In the genomic region with DNA sequence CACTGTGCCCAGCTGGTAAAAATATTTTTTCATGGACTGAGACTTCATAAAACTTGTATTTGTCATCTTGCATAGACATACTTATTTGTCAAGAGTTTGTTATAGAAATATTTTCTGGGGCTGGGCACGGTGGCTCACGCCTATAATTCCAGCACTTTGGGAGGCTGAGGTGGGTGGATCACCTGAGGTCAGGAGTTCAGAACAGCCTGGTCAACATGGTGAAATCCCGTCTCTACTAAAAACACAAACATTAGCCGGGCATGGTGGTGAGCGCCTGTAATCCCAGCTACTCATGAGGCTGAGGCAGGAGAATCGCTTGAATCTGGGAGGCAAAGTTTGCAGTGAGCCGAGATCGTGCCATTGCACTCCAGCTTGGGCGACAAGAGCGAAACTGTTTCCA, we compare ENCODE assay signal across 7 cellular contexts. TPM values are rescaled to one million over a fixed set of nuclear protein-coding genes. Genes with fewer than 3 reads are reported as not detected.
DNase-seq lines count a peak whose midpoint lies in the region; ATAC-seq, FAIRE-seq and TF ChIP-seq lines count a peak whose summit lies in the region.
"Not testable (repeated sequence)": the region's sequence is repeated elsewhere in the genome, so short reads cannot be mapped to it uniquely, and the experiment has no call there.
"Had no signal": no experiment of that assay in that cellular context is flagged by ENCODE, and none has a peak within 500 bp of the region (broad histone marks: within the 10 kb centered on the region; RNA-seq: fewer than 3 reads in every experiment).

No MANE protein-coding gene starts in this region.

- TF ChIP-seq POLR2A in K562 (conservative IDR thresholded peaks at IDR 0.05), result not testable (repeated sequence)

- H3K9ac ChIP-seq in K562 (ENCODE audit: insufficient read depth in 1 of 2, low read depth in 2 of 2, low read length in 2 of 2); liver (ENCODE audit: low read depth in 1 of 2, low read length in 2 of 2): not testable (repeated sequence)

- H3K4me2 ChIP-seq in K562 (ENCODE audit: insufficient read depth, low read length), result not testable (repeated sequence)

- H3K9me3 Mint-ChIP-seq in CD4-positive, alpha-beta T cell; natural killer cell treated with Interleukin-12 subunit alpha and Interleukin-12 subunit beta and Interleukin-15 and Interleukin-18, amount 100 ng/mL, for 72 hours; stimulated activated effector memory CD8-positive, alpha-beta T cell treated with anti-CD3 and anti-CD28 coated beads, Interleukin-12 subunit alpha, Interleukin-12 subunit beta, amount 100 ng/mL, for 72 hours: not testable (repeated sequence)

- TF ChIP-seq EP300 in K562 (IDR thresholded peaks at IDR 0.05; ENCODE audit: low read length), result not testable (repeated sequence)

- H3K9me3 ChIP-seq in CD4-positive, alpha-beta T cell (ENCODE audit: control insufficient read depth, low read length); K562 (replicated peaks; ENCODE audit: control insufficient read depth, insufficient read depth, low read depth, low read length); liver (ENCODE audit: control insufficient read depth in 4 of 4, low read length in 3 of 4): not testable (repeated sequence)

- not testable (repeated sequence) for FAIRE-seq in K562 (lab: Jason Lieb, UNC)

- H2AFZ ChIP-seq in K562 (ENCODE audit: low read depth, low read length), result not testable (repeated sequence)

- peaks cover 19% of the 10 kb centered on the region; the same call in 1 of the 3 replicates for H3K36me3 ChIP-seq in K562 (ENCODE audit: control insufficient read depth, insufficient read depth, low read length)
- H3K36me3 ChIP-seq in liver (ENCODE audit: control insufficient read depth in 4 of 4, insufficient read depth in 3 of 4, low read depth in 1 of 4, low read length in 3 of 4), result not testable (repeated sequence)

- not testable (repeated sequence) for H3K27me3 Mint-ChIP-seq in CD4-positive, alpha-beta T cell; natural killer cell treated with Interleukin-12 subunit alpha and Interleukin-12 subunit beta and Interleukin-15 and Interleukin-18, amount 100 ng/mL, for 72 hours

- DNase-seq in CD4-positive, alpha-beta T cell; K562 (ENCODE audit: extremely low read depth in 1 of 4, low spot score in 3 of 4); natural killer cell treated with Interleukin-12 subunit alpha and Interleukin-12 subunit beta and Interleukin-15 and Interleukin-18, amount 100 ng/mL, for 72 hours (ENCODE audit: low spot score); stimulated activated effector memory CD8-positive, alpha-beta T cell treated with anti-CD3 and anti-CD28 coated beads, Interleukin-12 subunit alpha, Interleukin-12 subunit beta, amount 100 ng/mL, for 72 hours (ENCODE audit: low spot score in 2 of 2): not testable (repeated sequence)

- not testable (repeated sequence) for TF ChIP-seq RAD21 in K562 (CRISPR knock-in tag; conservative IDR thresholded peaks at IDR 0.05 in 1 of 2, IDR thresholded peaks at IDR 0.05 in 1 of 2); liver (IDR thresholded peaks at IDR 0.05)

- H3K4me3 ChIP-seq in K562; liver (ENCODE audit: low read depth in 1 of 3, low read length in 3 of 3): not testable (repeated sequence)

- 85% methylated on average over 10 of the region's 10 CpGs for WGBS in K562 (ENCODE audit: insufficient coverage, low coverage, missing lambda C conversion rate)
- 49% methylated on average over 10 of the region's 10 CpGs for WGBS in liver

- not testable (repeated sequence) for H3K27me3 ChIP-seq in CD4-positive, alpha-beta T cell (ENCODE audit: control insufficient read depth, insufficient read depth, low read length); K562 (ENCODE audit: control insufficient read depth in 2 of 2, insufficient read depth in 2 of 2, low read length in 2 of 2); liver (ENCODE audit: control insufficient read depth in 4 of 4, insufficient read depth in 4 of 4, low read length in 3 of 4)

- CTCF ChIA-PET in CD4-positive, alpha-beta T cell (lab: Charles Lee), result interaction anchor here (1.9 to 4.9 kb wide), 2 partner anchors 9 to 13 kb away, joined by 5 to 27 read pairs; a partner anchor contains a TSS
- CTCF ChIA-PET in K562 (lab: Yijun Ruan, JAX; ENCODE audit: low intra/inter-chr PET ratio), result not testable (repeated sequence)

- intact Hi-C loops in CD4-positive, alpha-beta T cell (cut with DNase I, micrococcal nuclease); K562 (cut with micrococcal nuclease): not testable (repeated sequence)

- not testable (repeated sequence) for ATAC-seq in CD4-positive, alpha-beta T cell (ENCODE audit: poor library complexity); K562; natural killer cell treated with Interleukin-12 subunit alpha and Interleukin-12 subunit beta and Interleukin-15 and Interleukin-18, amount 100 ng/mL, for 72 hours; stimulated activated effector memory CD8-positive, alpha-beta T cell treated with anti-CD3 and anti-CD28 coated beads, Interleukin-12 subunit alpha, Interleukin-12 subunit beta, amount 100 ng/mL, for 72 hours

- H3K27ac ChIP-seq in CD4-positive, alpha-beta T cell (ENCODE audit: low read depth, low read length); K562 (ENCODE audit: extremely low read depth, low read depth, low read length): not testable (repeated sequence)
- H3K27ac ChIP-seq in VCaP (peak overlapping the region; percentile 83; the same call in 1 of the 2 replicates), liver (ENCODE audit: low read depth in 1 of 2, low read length in 2 of 2) (peak overlapping the region; percentile 41 to 67)

- POLR2A ChIA-PET in CD4-positive, alpha-beta T cell (lab: Charles Lee), result not testable (repeated sequence)
- POLR2A ChIA-PET in K562 (lab: Yijun Ruan, JAX), result interaction anchor here (1.2 to 6.3 kb wide), 5 partner anchors 12 to 156 kb away, joined by 3 to 58 read pairs (median 18); a partner anchor contains a TSS

- H3K9me1 ChIP-seq in K562 (ENCODE audit: control insufficient read depth, insufficient read depth, low read length), result not testable (repeated sequence)

- peaks cover 43% of the 10 kb centered on the region for H3K4me1 Mint-ChIP-seq in CD4-positive, alpha-beta T cell (ENCODE audit: low read depth)
- H3K4me1 Mint-ChIP-seq in natural killer cell treated with Interleukin-12 subunit alpha and Interleukin-12 subunit beta and Interleukin-15 and Interleukin-18, amount 100 ng/mL, for 72 hours (ENCODE audit: low read depth in 2 of 2), result peaks cover 23 to 45% of the 10 kb centered on the region in 2 donors
- peaks cover 39% of the 10 kb centered on the region for H3K4me1 Mint-ChIP-seq in stimulated activated effector memory CD8-positive, alpha-beta T cell treated with anti-CD3 and anti-CD28 coated beads, Interleukin-12 subunit alpha, Interleukin-12 subunit beta, amount 100 ng/mL, for 72 hours

- BruUV-seq in K562 (replicated peaks; lab: Mats Ljungman, UMichigan), result not testable (repeated sequence)

- peaks cover 22% of the 10 kb centered on the region for H3K36me3 Mint-ChIP-seq in CD4-positive, alpha-beta T cell (ENCODE audit: low read depth)
- not testable (repeated sequence) for H3K36me3 Mint-ChIP-seq in natural killer cell treated with Interleukin-12 subunit alpha and Interleukin-12 subunit beta and Interleukin-15 and Interleukin-18, amount 100 ng/mL, for 72 hours
- peaks cover 51% of the 10 kb centered on the region for H3K36me3 Mint-ChIP-seq in stimulated activated effector memory CD8-positive, alpha-beta T cell treated with anti-CD3 and anti-CD28 coated beads, Interleukin-12 subunit alpha, Interleukin-12 subunit beta, amount 100 ng/mL, for 72 hours

- H3K4me1 ChIP-seq in K562 (replicated peaks in 1 of 2; ENCODE audit: control insufficient read depth in 2 of 2, insufficient read depth in 2 of 2, low read length in 2 of 2) (peaks cover 24 to 35% of the 10 kb centered on the region in 2 experiments), liver (ENCODE audit: control insufficient read depth in 4 of 4, insufficient read depth in 4 of 4, low read length in 3 of 4) (peaks cover 5 to 15% (median 10%) of the 10 kb centered on the region in 4 donors)

- H3K4me3 Mint-ChIP-seq in CD4-positive, alpha-beta T cell, result peak overlapping the region; percentile 11
- not testable (repeated sequence) for H3K4me3 Mint-ChIP-seq in natural killer cell treated with Interleukin-12 subunit alpha and Interleukin-12 subunit beta and Interleukin-15 and Interleukin-18, amount 100 ng/mL, for 72 hours; stimulated activated effector memory CD8-positive, alpha-beta T cell treated with anti-CD3 and anti-CD28 coated beads, Interleukin-12 subunit alpha, Interleukin-12 subunit beta, amount 100 ng/mL, for 72 hours

- not testable (repeated sequence) for H4K20me1 ChIP-seq in K562 (replicated peaks; ENCODE audit: control insufficient read depth, insufficient read depth, low read length)

- not testable (repeated sequence) for H3K27ac Mint-ChIP-seq in CD4-positive, alpha-beta T cell
- H3K27ac Mint-ChIP-seq in natural killer cell treated with Interleukin-12 subunit alpha and Interleukin-12 subunit beta and Interleukin-15 and Interleukin-18, amount 100 ng/mL, for 72 hours, result peak overlapping the region; percentile 31 to 99
- H3K27ac Mint-ChIP-seq in stimulated activated effector memory CD8-positive, alpha-beta T cell treated with anti-CD3 and anti-CD28 coated beads, Interleukin-12 subunit alpha, Interleukin-12 subunit beta, amount 100 ng/mL, for 72 hours, result peak overlapping the region; percentile 29

- in situ Hi-C loops in K562 (cut with MboI), result not testable (repeated sequence)

- not testable (repeated sequence) for TF ChIP-seq CTCF in CD4-positive, alpha-beta T cell (IDR thresholded peaks at IDR 0.05); VCaP (conservative IDR thresholded peaks at IDR 0.05); K562 (IDR thresholded peaks at IDR 0.05 in 2 of 3, conservative IDR thresholded peaks at IDR 0.05 in 1 of 3; ENCODE audit: insufficient read depth in 2 of 3, low read depth in 1 of 3, low read length in 3 of 3); liver (IDR thresholded peaks at IDR 0.05; ENCODE audit: low read depth, low read length, missing input control)

- H3K79me2 ChIP-seq in K562 (ENCODE audit: control insufficient read depth, insufficient read depth, low read length), result peaks cover 36% of the 10 kb centered on the region

RNA-seq across cellular contexts. Expression of a gene that starts 1.8 kb away (rescaled TPM):
- 10 to 100 TPM; 12.6 to 13.7 TPM for total RNA-seq in CD4-positive, alpha-beta T cell
- total RNA-seq in K562 (2011; cell fraction: chromatin; rRNA removed; ENCODE audit: low replicate concordance), result 30.0 and 54.3 TPM in 2 replicates
- total RNA-seq in K562 (2011; cell fraction: nucleolus; rRNA removed), result 63.9 and 68.4 TPM in 2 replicates
- 72.4 and 107 TPM in 2 replicates for total RNA-seq in K562 (2011; cell fraction: nucleoplasm; rRNA removed)
- total RNA-seq in K562 (2014; rRNA removed) (163 and 271 TPM in 2 replicates), K562 (2014; rRNA removed; fragmentation: Illumina TruSeq; extraction: Trizol) (244 and 250 TPM in 2 replicates), K562 (2015; rRNA removed; fragmentation: Illumina TruSeq; extraction: Trizol) (195 and 196 TPM in 2 replicates), K562 (2021) (223 and 232 TPM in 2 replicates), liver (10 to 100 TPM in 1 of 2 donors, 1 to 10 TPM in 1; 7.3 to 18.7 TPM)
- polyA plus RNA-seq in K562 (2011; rRNA removed) (154 and 184 TPM in 2 replicates), K562 (2014; fragmentation: Illumina TruSeq; extraction: Trizol) (223 and 256 TPM in 2 replicates), K562 (2014; fragmentation: Nextera tagmentation; extraction: Ambion mirVana) (100 to 1,000 TPM; 405 to 407 TPM), K562 (2014; rRNA removed) (159 and 218 TPM in 2 replicates), liver (10 to 100 TPM; 14.5 to 16.4 TPM)
- polyA plus RNA-seq in K562 (2011; cell fraction: cytosol; rRNA removed), result 318 and 368 TPM in 2 replicates
- 114 and 133 TPM in 2 replicates for polyA plus RNA-seq in K562 (2011; cell fraction: nucleus; rRNA removed)
- 208 and 220 TPM in 2 replicates for polyA plus RNA-seq in K562 (2012)
- polyA minus RNA-seq in K562 (2011; rRNA and poly(A)+ RNA removed), result 135 and 188 TPM in 2 replicates
- polyA minus RNA-seq in K562 (2011; cell fraction: cytosol; rRNA and poly(A)+ RNA removed), result 127 and 129 TPM in 2 replicates
- polyA minus RNA-seq in K562 (2011; cell fraction: nucleus; rRNA and poly(A)+ RNA removed), result 13.7 and 23.7 TPM in 2 replicates
- 100 to 1,000 TPM in 1 of 2 donors, 10 to 100 TPM in 1; 94.6 to 113 TPM for total RNA-seq in natural killer cell treated with Interleukin-12 subunit alpha and Interleukin-12 subunit beta and Interleukin-15 and Interleukin-18, amount 100 ng/mL, for 72 hours

RNA-seq across cellular contexts. Expression of a gene that starts 6.5 kb away (rescaled TPM):
- total RNA-seq in CD4-positive, alpha-beta T cell, result 1 to 10 TPM; 1.7 to 1.8 TPM
- 0.97 and 1.8 TPM in 2 replicates for total RNA-seq in K562 (2011; cell fraction: chromatin; rRNA removed; ENCODE audit: low replicate concordance)
- 0.67 and 0.79 TPM in 2 replicates for total RNA-seq in K562 (2011; cell fraction: nucleolus; rRNA removed)
- 0.88 and 0.92 TPM in 2 replicates for total RNA-seq in K562 (2011; cell fraction: nucleoplasm; rRNA removed)
- total RNA-seq in K562 (2014; rRNA removed) (0.82 and 1.0 TPM in 2 replicates), K562 (2014; rRNA removed; fragmentation: Illumina TruSeq; extraction: Trizol) (0.70 and 1.3 TPM in 2 replicates), K562 (2015; rRNA removed; fragmentation: Illumina TruSeq; extraction: Trizol) (1.1 and 1.3 TPM in 2 replicates), K562 (2021) (1.0 and 1.1 TPM in 2 replicates), liver (under 1 TPM; 0.67 to 0.79 TPM)
- polyA plus RNA-seq in K562 (2011; rRNA removed) (2.0 and 2.2 TPM in 2 replicates), K562 (2014; fragmentation: Illumina TruSeq; extraction: Trizol) (1.5 and 2.1 TPM in 2 replicates), K562 (2014; fragmentation: Nextera tagmentation; extraction: Ambion mirVana) (under 1 TPM; 0.14 to 0.34 TPM), K562 (2014; rRNA removed) (1.3 and 1.7 TPM in 2 replicates), liver (under 1 TPM; 0.27 to 0.28 TPM)
- polyA plus RNA-seq in K562 (2011; cell fraction: cytosol; rRNA removed), result 1.5 and 2.2 TPM in 2 replicates
- polyA plus RNA-seq in K562 (2011; cell fraction: nucleus; rRNA removed), result 1.2 and 1.5 TPM in 2 replicates
- 2.3 and 3.1 TPM in 2 replicates for polyA plus RNA-seq in K562 (2012)
- 2.5 and 3.0 TPM in 2 replicates for polyA minus RNA-seq in K562 (2011; rRNA and poly(A)+ RNA removed)
- 1.2 and 1.4 TPM in 2 replicates for polyA minus RNA-seq in K562 (2011; cell fraction: cytosol; rRNA and poly(A)+ RNA removed)
- polyA minus RNA-seq in K562 (2011; cell fraction: nucleus; rRNA and poly(A)+ RNA removed), result 0.13 and 0.78 TPM in 2 replicates
- total RNA-seq in natural killer cell treated with Interleukin-12 subunit alpha and Interleukin-12 subunit beta and Interleukin-15 and Interleukin-18, amount 100 ng/mL, for 72 hours, result 1 to 10 TPM; 1.7 to 4.1 TPM

RNA-seq across cellular contexts. Expression of a gene that starts 6.7 kb away (rescaled TPM):
- total RNA-seq in CD4-positive, alpha-beta T cell, result 1 to 10 TPM; 8.1 to 9.8 TPM
- 90.0 and 172 TPM in 2 replicates for total RNA-seq in K562 (2011; cell fraction: chromatin; rRNA removed; ENCODE audit: low replicate concordance)
- 284 and 343 TPM in 2 replicates for total RNA-seq in K562 (2011; cell fraction: nucleolus; rRNA removed)
- 203 and 274 TPM in 2 replicates for total RNA-seq in K562 (2011; cell fraction: nucleoplasm; rRNA removed)
- 230 and 366 TPM in 2 replicates for total RNA-seq in K562 (2014; rRNA removed)
- total RNA-seq in K562 (2014; rRNA removed; fragmentation: Illumina TruSeq; extraction: Trizol), result 37.8 and 69.6 TPM in 2 replicates
- total RNA-seq in K562 (2015; rRNA removed; fragmentation: Illumina TruSeq; extraction: Trizol), result 273 TPM in 2 replicates
- total RNA-seq in K562 (2021), result 265 and 360 TPM in 2 replicates
- polyA plus RNA-seq in K562 (2011; rRNA removed), result 101 and 215 TPM in 2 replicates
- polyA plus RNA-seq in K562 (2011; cell fraction: cytosol; rRNA removed), result 154 and 272 TPM in 2 replicates
- polyA plus RNA-seq in K562 (2011; cell fraction: nucleus; rRNA removed), result 168 and 272 TPM in 2 replicates
- 308 and 430 TPM in 2 replicates for polyA plus RNA-seq in K562 (2012)
- 107 and 158 TPM in 2 replicates for polyA plus RNA-seq in K562 (2014; fragmentation: Illumina TruSeq; extraction: Trizol)
- polyA plus RNA-seq in K562 (2014; fragmentation: Nextera tagmentation; extraction: Ambion mirVana), result 1 to 10 TPM; 2.2 to 4.1 TPM
- 158 and 192 TPM in 2 replicates for polyA plus RNA-seq in K562 (2014; rRNA removed)
- 86.6 and 87.6 TPM in 2 replicates for polyA minus RNA-seq in K562 (2011; rRNA and poly(A)+ RNA removed)
- polyA minus RNA-seq in K562 (2011; cell fraction: cytosol; rRNA and poly(A)+ RNA removed), result 195 and 284 TPM in 2 replicates
- 57.8 and 195 TPM in 2 replicates for polyA minus RNA-seq in K562 (2011; cell fraction: nucleus; rRNA and poly(A)+ RNA removed)
- total RNA-seq in liver, result 100 to 1,000 TPM in 1 of 2 donors, 10 to 100 TPM in 1; 98.5 to 120 TPM
- polyA plus RNA-seq in liver, result 10 to 100 TPM; 28.8 to 56.6 TPM
- 100 to 1,000 TPM; 160 to 262 TPM for total RNA-seq in natural killer cell treated with Interleukin-12 subunit alpha and Interleukin-12 subunit beta and Interleukin-15 and Interleukin-18, amount 100 ng/mL, for 72 hours
- total RNA-seq: G401 had no signal

RNA-seq across cellular contexts. Expression of a gene that starts 13.0 kb away (rescaled TPM):
- total RNA-seq in CD4-positive, alpha-beta T cell, result 10 to 100 TPM; 43.9 to 44.2 TPM
- total RNA-seq in K562 (2011; cell fraction: chromatin; rRNA removed; ENCODE audit: low replicate concordance), result 246 and 727 TPM in 2 replicates
- total RNA-seq in K562 (2011; cell fraction: nucleolus; rRNA removed), result 447 and 517 TPM in 2 replicates
- 263 and 281 TPM in 2 replicates for total RNA-seq in K562 (2011; cell fraction: nucleoplasm; rRNA removed)
- total RNA-seq in K562 (2014; rRNA removed), result 155 and 210 TPM in 2 replicates
- total RNA-seq in K562 (2014; rRNA removed; fragmentation: Illumina TruSeq; extraction: Trizol), result 187 and 202 TPM in 2 replicates
- 128 and 130 TPM in 2 replicates for total RNA-seq in K562 (2015; rRNA removed; fragmentation: Illumina TruSeq; extraction: Trizol)
- total RNA-seq in K562 (2021), result 484 and 488 TPM in 2 replicates
- polyA plus RNA-seq in K562 (2011; rRNA removed), result 37.9 and 95.1 TPM in 2 replicates
- polyA plus RNA-seq in K562 (2011; cell fraction: cytosol; rRNA removed), result 43.0 and 64.6 TPM in 2 replicates
- polyA plus RNA-seq in K562 (2011; cell fraction: nucleus; rRNA removed), result 313 and 459 TPM in 2 replicates
- 232 and 255 TPM in 2 replicates for polyA plus RNA-seq in K562 (2012)
- 282 and 332 TPM in 2 replicates for polyA plus RNA-seq in K562 (2014; fragmentation: Illumina TruSeq; extraction: Trizol)
- polyA plus RNA-seq in K562 (2014; fragmentation: Nextera tagmentation; extraction: Ambion mirVana), result 10 to 100 TPM in 1 of 2 experiments, 1 to 10 TPM in 1; 2.9 to 10.4 TPM
- polyA plus RNA-seq in K562 (2014; rRNA removed), result 128 and 129 TPM in 2 replicates
- polyA minus RNA-seq in K562 (2011; rRNA and poly(A)+ RNA removed), result 80.3 and 127 TPM in 2 replicates
- 209 and 273 TPM in 2 replicates for polyA minus RNA-seq in K562 (2011; cell fraction: cytosol; rRNA and poly(A)+ RNA removed)
- 119 and 142 TPM in 2 replicates for polyA minus RNA-seq in K562 (2011; cell fraction: nucleus; rRNA and poly(A)+ RNA removed)
- total RNA-seq in liver, result 10 to 100 TPM; 32.4 to 44.7 TPM
- 10 to 100 TPM; 17.9 to 32.5 TPM for polyA plus RNA-seq in liver
- 100 to 1,000 TPM in 1 of 2 donors, 10 to 100 TPM in 1; 90.7 to 226 TPM for total RNA-seq in natural killer cell treated with Interleukin-12 subunit alpha and Interleukin-12 subunit beta and Interleukin-15 and Interleukin-18, amount 100 ng/mL, for 72 hours

RNA-seq across cellular contexts. Expression of a gene that starts 18.9 kb away (rescaled TPM):
- 1 to 10 TPM; 8.3 to 9.8 TPM for total RNA-seq in CD4-positive, alpha-beta T cell
- total RNA-seq in K562 (2011; cell fraction: chromatin; rRNA removed; ENCODE audit: low replicate concordance), result 76.7 and 167 TPM in 2 replicates
- total RNA-seq in K562 (2011; cell fraction: nucleolus; rRNA removed), result 343 and 450 TPM in 2 replicates
- 165 and 255 TPM in 2 replicates for total RNA-seq in K562 (2011; cell fraction: nucleoplasm; rRNA removed)
- total RNA-seq in K562 (2014; rRNA removed) (197 and 320 TPM in 2 replicates), K562 (2014; rRNA removed; fragmentation: Illumina TruSeq; extraction: Trizol) (24.2 and 51.2 TPM in 2 replicates), K562 (2015; rRNA removed; fragmentation: Illumina TruSeq; extraction: Trizol) (164 and 185 TPM in 2 replicates), K562 (2021) (227 and 299 TPM in 2 replicates), liver (100 to 1,000 TPM in 1 of 2 donors, 10 to 100 TPM in 1; 57.2 to 165 TPM)
- polyA plus RNA-seq in K562 (2011; rRNA removed) (35.3 and 91.9 TPM in 2 replicates), K562 (2014; fragmentation: Illumina TruSeq; extraction: Trizol) (49.0 and 89.3 TPM in 2 replicates), K562 (2014; fragmentation: Nextera tagmentation; extraction: Ambion mirVana) (under 1 TPM; 0.27 to 0.62 TPM), K562 (2014; rRNA removed) (81.7 and 86.4 TPM in 2 replicates), liver (10 to 100 TPM in 1 of 2 donors, 1 to 10 TPM in 1; 9.5 to 30.6 TPM)
- polyA plus RNA-seq in K562 (2011; cell fraction: cytosol; rRNA removed), result 65.1 and 127 TPM in 2 replicates
- polyA plus RNA-seq in K562 (2011; cell fraction: nucleus; rRNA removed), result 111 and 176 TPM in 2 replicates
- polyA plus RNA-seq in K562 (2012), result 222 and 255 TPM in 2 replicates
- polyA minus RNA-seq in K562 (2011; rRNA and poly(A)+ RNA removed), result 85.7 and 121 TPM in 2 replicates
- polyA minus RNA-seq in K562 (2011; cell fraction: cytosol; rRNA and poly(A)+ RNA removed), result 213 and 255 TPM in 2 replicates
- 72.7 and 209 TPM in 2 replicates for polyA minus RNA-seq in K562 (2011; cell fraction: nucleus; rRNA and poly(A)+ RNA removed)
- total RNA-seq in natural killer cell treated with Interleukin-12 subunit alpha and Interleukin-12 subunit beta and Interleukin-15 and Interleukin-18, amount 100 ng/mL, for 72 hours, result 100 to 1,000 TPM; 107 to 113 TPM
